In the genomic region with DNA sequence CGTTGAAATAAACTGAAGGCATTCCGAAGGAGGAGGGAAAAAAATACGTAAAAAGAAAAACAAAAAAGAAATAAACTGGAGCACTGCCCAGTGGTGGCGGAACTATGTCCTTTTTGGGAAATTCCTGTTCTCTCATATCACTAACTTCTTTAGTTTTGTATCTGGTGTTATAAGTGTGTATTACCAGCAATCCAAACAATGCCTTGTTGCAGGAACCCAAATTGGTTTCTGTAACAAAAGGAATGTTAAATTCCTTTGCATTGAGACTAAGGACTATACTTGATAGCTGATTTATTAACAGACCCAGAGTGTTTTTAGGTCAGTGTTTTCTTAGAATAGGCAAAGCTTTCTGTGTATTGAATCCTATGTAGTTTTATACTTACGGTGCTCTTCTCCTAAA, we compare ENCODE assay signal across 16 cellular contexts. TPM values are rescaled to one million over a fixed set of nuclear protein-coding genes. Genes with fewer than 3 reads are reported as not detected.
A peak's percentile ranks its signal among the peaks of the same experiment; 100 is the strongest.
DNase-seq lines count a peak whose midpoint lies in the region; ATAC-seq and TF ChIP-seq lines count a peak whose summit lies in the region.
"Had no signal": no experiment of that assay in that cellular context is flagged by ENCODE, and none has a peak within 500 bp of the region (broad histone marks: within the 10 kb centered on the region; RNA-seq: fewer than 3 reads in every experiment).

No MANE protein-coding gene starts in this region.

- peaks cover 20% of the 10 kb centered on the region for H3K4me1 Mint-ChIP-seq in central memory CD8-positive, alpha-beta T cell
- peaks cover 33% of the 10 kb centered on the region for H3K4me1 Mint-ChIP-seq in memory B cell
- peaks cover 49% of the 10 kb centered on the region for H3K4me1 Mint-ChIP-seq in progenitor cell of endocrine pancreas (ENCODE audit: low read depth)
- H3K4me1 Mint-ChIP-seq in activated T-helper 1 cell treated with anti-CD3 and anti-CD28 coated beads, Interleukin-12 subunit alpha, Interleukin-12 subunit beta, Interleukin-2, Interleukin-4 antibody, amounts not matched to agents 30 ng/mL and 10 ng/mL and 1 ng/mL, durations not matched to agents 14 hours and 24 hours and 36 hours (ENCODE audit: low read depth), result peaks cover 30% of the 10 kb centered on the region

- no peak overlapping the region for H2AFZ ChIP-seq in DND-41 (ENCODE audit: low read depth, low read length)

- no peak overlapping the region for H3K4me3 Mint-ChIP-seq in central memory CD8-positive, alpha-beta T cell
- H3K4me3 Mint-ChIP-seq in memory B cell (no peak overlapping the region), progenitor cell of endocrine pancreas (ENCODE audit: low read depth) (peak overlapping the region; percentile 11)
- H3K4me3 Mint-ChIP-seq in activated T-helper 1 cell treated with anti-CD3 and anti-CD28 coated beads, Interleukin-12 subunit alpha, Interleukin-12 subunit beta, Interleukin-2, Interleukin-4 antibody, amounts not matched to agents 30 ng/mL and 10 ng/mL and 1 ng/mL, durations not matched to agents 14 hours and 24 hours and 36 hours, result no peak overlapping the region
- H3K4me3 Mint-ChIP-seq: CD14-positive monocyte had no signal

- H4K20me1 ChIP-seq in DND-41 (ENCODE audit: insufficient read depth, low read length), result no peaks in the 10 kb centered on the region

- intact Hi-C loops in activated T-helper 1 cell treated with anti-CD3 and anti-CD28 coated beads, Interleukin-12 subunit alpha, Interleukin-12 subunit beta, Interleukin-2, Interleukin-4 antibody, amounts not matched to agents 30 ng/mL and 10 ng/mL and 1 ng/mL, durations not matched to agents 14 hours and 24 hours and 36 hours (cut with micrococcal nuclease), result no loop called here

- peaks cover 29% of the 10 kb centered on the region for H3K79me2 ChIP-seq in DND-41 (ENCODE audit: insufficient read depth, low read length)

- ATAC-seq in DND-41 (ENCODE audit: insufficient read depth, low read depth) (no peak), memory B cell (ENCODE audit: low read depth) (no peak)
- no peak for ATAC-seq in central memory CD8-positive, alpha-beta T cell (replicated peaks; ENCODE audit: extremely low read depth, poor library complexity, severe bottlenecking)
- ATAC-seq: A549 had no signal

- peaks cover 95% of the 10 kb centered on the region for H3K36me3 ChIP-seq in DND-41 (ENCODE audit: insufficient read depth, low read length)

- H3K27ac ChIP-seq in DND-41 (ENCODE audit: low read length), result no peak overlapping the region
- H3K27ac ChIP-seq: A549, Peyer's patch had no signal

- H3K4me2 ChIP-seq in DND-41 (ENCODE audit: insufficient read depth, low read length), result peak overlapping the region; percentile 10; the same call in 1 of the 2 replicates
- H3K4me2 ChIP-seq: A549 had no signal

- H3K36me3 Mint-ChIP-seq in central memory CD8-positive, alpha-beta T cell (ENCODE audit: insufficient read depth), result peaks cover 42% of the 10 kb centered on the region
- peaks cover 41% of the 10 kb centered on the region for H3K36me3 Mint-ChIP-seq in memory B cell
- peaks cover 56% of the 10 kb centered on the region for H3K36me3 Mint-ChIP-seq in progenitor cell of endocrine pancreas (ENCODE audit: insufficient read depth)
- H3K36me3 Mint-ChIP-seq in activated T-helper 1 cell treated with anti-CD3 and anti-CD28 coated beads, Interleukin-12 subunit alpha, Interleukin-12 subunit beta, Interleukin-2, Interleukin-4 antibody, amounts not matched to agents 30 ng/mL and 10 ng/mL and 1 ng/mL, durations not matched to agents 14 hours and 24 hours and 36 hours (ENCODE audit: low read depth), result peaks cover 45% of the 10 kb centered on the region

- no peak overlapping the region for H3K9ac ChIP-seq in DND-41 (ENCODE audit: low read depth, low read length)

- peak overlapping the region; percentile 1 for H3K27ac Mint-ChIP-seq in central memory CD8-positive, alpha-beta T cell (ENCODE audit: low read depth)
- H3K27ac Mint-ChIP-seq in memory B cell (peak overlapping the region; percentile 53), progenitor cell of endocrine pancreas (no peak overlapping the region)
- no peak overlapping the region for H3K27ac Mint-ChIP-seq in activated T-helper 1 cell treated with anti-CD3 and anti-CD28 coated beads, Interleukin-12 subunit alpha, Interleukin-12 subunit beta, Interleukin-2, Interleukin-4 antibody, amounts not matched to agents 30 ng/mL and 10 ng/mL and 1 ng/mL, durations not matched to agents 14 hours and 24 hours and 36 hours

- H3K4me3 ChIP-seq in DND-41 (ENCODE audit: low read depth in 1 of 2, low read length in 2 of 2), result no peak overlapping the region
- H3K4me3 ChIP-seq: A549, Peyer's patch had no signal

- DNase-seq in DND-41, result no peak
- no peak for DNase-seq in central memory CD8-positive, alpha-beta T cell (ENCODE audit: low spot score in 2 of 2)
- DNase-seq in memory B cell (ENCODE audit: low spot score in 2 of 2), result no peak
- DNase-seq in progenitor cell of endocrine pancreas (ENCODE audit: low spot score, unreplicated experiment), result no peak
- DNase-seq in GM19240 (ENCODE audit: insufficient read length, low spot score), result no peak
- no peak for DNase-seq in activated T-helper 1 cell treated with anti-CD3 and anti-CD28 coated beads, Interleukin-12 subunit alpha, Interleukin-12 subunit beta, Interleukin-2, Interleukin-4 antibody, amounts not matched to agents 30 ng/mL and 10 ng/mL and 1 ng/mL, durations not matched to agents 14 hours and 24 hours and 36 hours (ENCODE audit: low spot score)
- DNase-seq in Ammon's horn (ENCODE audit: low spot score), result no peak
- no peak for DNase-seq in C1 segment of cervical spinal cord (lab: John Stamatoyannopoulos, UW)
- DNase-seq: DMS53, NCI-H1105, NCI-H1694, NCI-H2081 treated with DMSO at 0.1 percent for 48 hours, NCI-H446 treated with DMSO at 0.1 percent for 48 hours, Peyer's patch had no signal

- H3K9me3 Mint-ChIP-seq in central memory CD8-positive, alpha-beta T cell, result no peaks in the 10 kb centered on the region
- H3K9me3 Mint-ChIP-seq in memory B cell (no peaks in the 10 kb centered on the region), progenitor cell of endocrine pancreas (ENCODE audit: low read depth) (no peaks in the 10 kb centered on the region)
- no peaks in the 10 kb centered on the region for H3K9me3 Mint-ChIP-seq in activated T-helper 1 cell treated with anti-CD3 and anti-CD28 coated beads, Interleukin-12 subunit alpha, Interleukin-12 subunit beta, Interleukin-2, Interleukin-4 antibody, amounts not matched to agents 30 ng/mL and 10 ng/mL and 1 ng/mL, durations not matched to agents 14 hours and 24 hours and 36 hours
- H3K9me3 Mint-ChIP-seq: CD14-positive monocyte had no signal

- TF ChIP-seq CTCF in DND-41 (IDR thresholded peaks at IDR 0.05; ENCODE audit: borderline replicate concordance, extremely low read depth, low read length, poor library complexity, severe bottlenecking) (no peak), progenitor cell of endocrine pancreas (IDR thresholded peaks at IDR 0.05; ENCODE audit: unreplicated experiment) (no peak)

- no peaks in the 10 kb centered on the region for H3K27me3 ChIP-seq in DND-41 (ENCODE audit: insufficient read depth, low read length, poor library complexity)
- H3K27me3 ChIP-seq: Peyer's patch had no signal

- no peaks in the 10 kb centered on the region for H3K27me3 Mint-ChIP-seq in central memory CD8-positive, alpha-beta T cell
- H3K27me3 Mint-ChIP-seq in memory B cell, result no peaks in the 10 kb centered on the region
- H3K27me3 Mint-ChIP-seq in progenitor cell of endocrine pancreas, result no peaks in the 10 kb centered on the region
- no peaks in the 10 kb centered on the region for H3K27me3 Mint-ChIP-seq in activated T-helper 1 cell treated with anti-CD3 and anti-CD28 coated beads, Interleukin-12 subunit alpha, Interleukin-12 subunit beta, Interleukin-2, Interleukin-4 antibody, amounts not matched to agents 30 ng/mL and 10 ng/mL and 1 ng/mL, durations not matched to agents 14 hours and 24 hours and 36 hours (ENCODE audit: insufficient read depth)

- H3K9me3 ChIP-seq in DND-41 (ENCODE audit: insufficient read depth, low read length, severe bottlenecking), result no peaks in the 10 kb centered on the region
- H3K9me3 ChIP-seq: A549, Peyer's patch had no signal

- peaks cover 33% of the 10 kb centered on the region for H3K4me1 ChIP-seq in DND-41 (ENCODE audit: insufficient read depth, low read length)

RNA-seq across cellular contexts. Expression of gene CCNG2, which starts 6.6 kb away (rescaled TPM):
- 84.0 and 89.5 TPM in 2 replicates for total RNA-seq in progenitor cell of endocrine pancreas
- total RNA-seq in activated T-helper 1 cell treated with anti-CD3 and anti-CD28 coated beads, Interleukin-12 subunit alpha, Interleukin-12 subunit beta, Interleukin-2, Interleukin-4 antibody, amounts not matched to agents 30 ng/mL and 10 ng/mL and 1 ng/mL, durations not matched to agents 14 hours and 24 hours and 36 hours, result 7.8 and 8.3 TPM in 2 replicates

Comparison
In these comparisons a context has a peak if more than half of its experiments do, and no peak if none do; other contexts are left out.
1. H3K27ac Mint-ChIP-seq: peak in central memory CD8-positive, alpha-beta T cell (single experiment) and memory B cell (single experiment); none in progenitor cell of endocrine pancreas (single experiment) and activated T-helper 1 cell treated with anti-CD3 and anti-CD28 coated beads, Interleukin-12 subunit alpha, Interleukin-12 subunit beta, Interleukin-2, Interleukin-4 antibody, amounts not matched to agents 30 ng/mL and 10 ng/mL and 1 ng/mL, durations not matched to agents 14 hours and 24 hours and 36 hours (single experiment).